Comparison of ENCODE assay signal across 2 cellular contexts in genomic region chr5:33322632-33323031, GRCh38.
TF ChIP-seq lines count a peak whose summit lies in the region.

No MANE protein-coding gene starts in this region.

TF ChIP-seq in SK-N-SH, 30 proteins besides CTCF, POLR2A, EP300 and RAD21 (continued from another document):
- TF ChIP-seq USF2 (IDR thresholded peaks at IDR 0.05; ENCODE audit: borderline replicate concordance, low read depth, low read length) (no peak), PBX3 (IDR thresholded peaks at IDR 0.05) (no peak)

TF ChIP-seq in SK-N-SH treated with all-trans-retinoic acid at 6 μM for 48 hours, 23 proteins besides CTCF, POLR2A, EP300 and RAD21 (continued from another document):
- no peak for TF ChIP-seq TSHZ2 (CRISPR knock-in tag; IDR thresholded peaks at IDR 0.05)
- TF ChIP-seq ARNTL (CRISPR knock-in tag; IDR thresholded peaks at IDR 0.05; ENCODE audit: borderline replicate concordance, low read depth), result no peak
- TF ChIP-seq TCF4 (CRISPR knock-in tag; IDR thresholded peaks at IDR 0.05; ENCODE audit: borderline replicate concordance), result no peak
- no peak for TF ChIP-seq ZFP3 (CRISPR knock-in tag; IDR thresholded peaks at IDR 0.05)
- no peak for TF ChIP-seq RARB (CRISPR knock-in tag; IDR thresholded peaks at IDR 0.05)
- no peak for TF ChIP-seq CSRNP3 (CRISPR knock-in tag; IDR thresholded peaks at IDR 0.05)
- no peak for TF ChIP-seq CSDC2 (CRISPR knock-in tag; IDR thresholded peaks at IDR 0.05)
- TF ChIP-seq BACH2 (CRISPR knock-in tag; IDR thresholded peaks at IDR 0.05; ENCODE audit: borderline replicate concordance), result no peak
- no peak for TF ChIP-seq OSR1 (CRISPR knock-in tag; IDR thresholded peaks at IDR 0.05)
- TF ChIP-seq TOX (CRISPR knock-in tag; IDR thresholded peaks at IDR 0.05; ENCODE audit: borderline replicate concordance), result no peak
TF ChIP-seq in SK-N-SH treated with all-trans-retinoic acid at 6 μM for 48 hours: peak in this region for 0.
